In the genomic region with DNA sequence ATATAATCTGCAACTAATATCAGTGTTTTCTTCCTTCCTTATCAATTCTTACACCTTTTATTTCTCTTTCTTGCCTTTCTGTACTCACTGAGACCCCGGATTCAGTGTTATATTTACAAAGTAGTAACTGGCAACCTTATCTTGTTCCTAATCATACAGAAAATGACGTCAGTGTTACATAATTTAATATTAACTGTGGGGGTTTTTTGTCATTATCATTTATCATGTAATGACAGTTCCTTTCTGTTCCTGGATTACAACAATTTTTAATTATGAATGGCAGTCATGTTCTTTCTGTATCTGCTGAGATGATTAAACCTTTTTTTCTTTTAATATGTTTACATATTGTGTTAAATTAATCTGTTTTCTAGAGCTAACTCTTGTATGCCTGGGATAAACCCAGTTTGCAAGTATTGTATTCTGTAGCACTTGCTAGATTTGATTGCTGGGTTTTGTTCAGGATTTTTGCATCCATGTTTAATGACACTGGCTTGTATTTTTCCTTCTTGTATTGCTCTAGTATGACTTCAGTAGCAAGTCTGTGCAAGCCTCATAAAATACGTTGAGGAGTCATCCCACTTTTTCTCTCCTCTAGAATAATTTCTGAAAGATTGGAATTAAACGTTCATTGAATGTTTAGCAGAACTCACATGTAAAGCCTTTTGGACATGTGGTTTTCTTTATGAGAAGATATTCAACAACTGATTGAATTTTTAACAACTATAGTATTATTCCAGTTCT, we compare ENCODE assay signal across 3 cellular contexts.
TF ChIP-seq lines count a peak whose summit lies in the region.

No MANE protein-coding gene starts in this region.

TF ChIP-seq in GM12891, 5 proteins besides CTCF, POLR2A, EP300 and RAD21 (continued from another document):
- no peak for TF ChIP-seq SPI1 (IDR thresholded peaks at IDR 0.05; ENCODE audit: low read depth, low read length)
- TF ChIP-seq PAX5 (IDR thresholded peaks at IDR 0.05; ENCODE audit: insufficient read depth, low read length, severe bottlenecking): no peak

TF ChIP-seq in HEK293T, 16 proteins besides CTCF, POLR2A, EP300 and RAD21:
- TF ChIP-seq PKNOX1 (IDR thresholded peaks at IDR 0.05): 0 out of 2 replicates have a peak, but pooled peaks have one; percentile 7
- TF ChIP-seq SP1 (IDR thresholded peaks at IDR 0.05): no peak

TF ChIP-seq in GM12878, 131 proteins besides CTCF, POLR2A, EP300 and RAD21 (continued from another document):
- TF ChIP-seq PKNOX1 (IDR thresholded peaks at IDR 0.05): peak; percentile 79
